In the genomic region with DNA sequence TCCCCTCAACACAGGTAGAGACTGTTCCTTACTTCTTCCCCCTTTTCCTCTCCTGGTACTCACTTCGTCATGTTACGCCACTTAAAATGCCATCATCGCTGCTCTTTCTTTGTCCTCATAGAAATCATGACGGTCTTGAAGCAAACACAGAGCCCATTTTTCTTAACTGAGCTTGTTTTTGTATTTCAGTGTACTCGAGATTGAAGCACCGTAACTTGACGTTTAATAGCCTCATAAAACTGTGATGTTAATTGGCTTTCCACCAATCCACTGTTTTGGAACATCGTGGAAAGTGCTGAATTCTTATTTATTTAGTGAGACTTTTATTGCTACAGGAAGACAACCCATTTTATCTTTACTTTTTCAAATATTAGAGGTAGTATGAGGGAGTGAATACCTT, we compare ENCODE assay signal across 30 cellular contexts. TPM values are rescaled to one million over a fixed set of nuclear protein-coding genes. Genes with fewer than 3 reads are reported as not detected.
A peak's percentile ranks its signal among the peaks of the same experiment; 100 is the strongest.
DNase-seq lines count a peak whose midpoint lies in the region; ATAC-seq and TF ChIP-seq lines count a peak whose summit lies in the region.
"Had no signal": no experiment of that assay in that cellular context is flagged by ENCODE, and none has a peak within 500 bp of the region (broad histone marks: within the 10 kb centered on the region; RNA-seq: fewer than 3 reads in every experiment).

No MANE protein-coding gene starts in this region.

- H3K36me3 ChIP-seq in RWPE2 (ENCODE audit: low read depth) (no peaks in the 10 kb centered on the region), transverse colon (no peaks in the 10 kb centered on the region)
- H3K36me3 ChIP-seq: SJSA1 had no signal

- TF ChIP-seq CTCF in RWPE2 (IDR thresholded peaks at IDR 0.05; ENCODE audit: poor library complexity, severe bottlenecking) (no peak), transverse colon (IDR thresholded peaks at IDR 0.05) (no peak)

- POLR2A ChIA-PET in activated CD8-positive, alpha-beta T cell treated with anti-CD3 and anti-CD28 coated beads, Interleukin-2, amount 10 ng/mL, durations not matched to agents 7 days and 5 days (lab: Charles Lee), result interaction anchor here (1.1 kb wide), 1 partner anchor 59 kb away, joined by 4 read pairs; no protein-coding TSS in a partner anchor

- no peak for TF ChIP-seq POLR2A in transverse colon (IDR thresholded peaks at IDR 0.05)

- no peak overlapping the region for H3K27ac ChIP-seq in RWPE2 (ENCODE audit: poor library complexity, severe bottlenecking)
- H3K27ac ChIP-seq in transverse colon, result peak overlapping the region; percentile 36 to 69 (median 40)
- H3K27ac ChIP-seq: C4-2B, GM23248, HL-60, PC-9, SJSA1 had no signal

- H3K27me3 ChIP-seq in RWPE2 (ENCODE audit: insufficient read depth, poor library complexity, severe bottlenecking) (no peaks in the 10 kb centered on the region), transverse colon (no peaks in the 10 kb centered on the region)
- H3K27me3 ChIP-seq: SJSA1 had no signal

- H3K27ac Mint-ChIP-seq in activated CD8-positive, alpha-beta T cell treated with anti-CD3 and anti-CD28 coated beads, Interleukin-2, amount 10 ng/mL, durations not matched to agents 7 days and 5 days, result no peak overlapping the region
- H3K27ac Mint-ChIP-seq: CD8-positive, alpha-beta T cell; HFFc6 had no signal

- peaks cover 8% of the 10 kb centered on the region for H3K4me1 Mint-ChIP-seq in activated CD8-positive, alpha-beta T cell treated with anti-CD3 and anti-CD28 coated beads, Interleukin-2, amount 10 ng/mL, durations not matched to agents 7 days and 5 days (ENCODE audit: low read depth)

- ATAC-seq in RWPE2 (ENCODE audit: low read depth) (no peak), left colon (peak; percentile 54), GM18511 (IDR thresholded peaks at IDR 0.05; ENCODE audit: unreplicated experiment) (no peak)
- no peak for ATAC-seq in activated CD8-positive, alpha-beta T cell treated with anti-CD3 and anti-CD28 coated beads, Interleukin-2, amount 10 ng/mL, durations not matched to agents 7 days and 5 days
- ATAC-seq: CD8-positive, alpha-beta T cell had no signal

- H3K9me3 ChIP-seq in RWPE2 (ENCODE audit: severe bottlenecking), result no peaks in the 10 kb centered on the region
- H3K9me3 ChIP-seq in transverse colon, result no peaks in the 10 kb centered on the region
- H3K9me3 ChIP-seq: Caco-2, SJSA1 had no signal

- peak; percentile 30 for DNase-seq in HuH-7 (ENCODE audit: low spot score)
- peak; percentile 0 for DNase-seq in RWPE2 (ENCODE audit: low spot score)
- DNase-seq in left colon, result no peak
- DNase-seq in transverse colon, result no peak
- DNase-seq in head of caudate nucleus, result no peak
- no peak for DNase-seq in A172 (ENCODE audit: low spot score)
- DNase-seq in activated CD8-positive, alpha-beta T cell treated with anti-CD3 and anti-CD28 coated beads, Interleukin-2, amount 10 ng/mL, durations not matched to agents 7 days and 5 days, result no peak
- DNase-seq: Caco-2; CD8-positive, alpha-beta T cell; DMS79; EL; GDM1; GM23248; H7; HFFc6; Kasumi-1; MV-4-11; NCI-H1105; NCI-H1436 treated with DMSO at 0.1 percent for 48 hours; NCI-H187 treated with DMSO at 0.1 percent for 48 hours; NCI-H2171 treated with DMSO at 0.1 percent for 48 hours; NCI-H345; NCI-H510A treated with DMSO at 0.1 percent for 48 hours; NCI-H748 treated with DMSO at 0.1 percent for 48 hours; PC-9; Right ventricle myocardium superior had no signal

- intact Hi-C loops in left colon (cut with DNase I, micrococcal nuclease) (no loop called here), transverse colon (cut with DNase I; ENCODE audit: low total_unique reads) (no loop called here), head of caudate nucleus (cut with DNase I) (no loop called here)

- CTCF ChIA-PET in activated CD8-positive, alpha-beta T cell treated with anti-CD3 and anti-CD28 coated beads, Interleukin-2, amount 10 ng/mL, durations not matched to agents 7 days and 5 days (lab: Charles Lee), result interaction anchor here (1.2 kb wide), 1 partner anchor 21 kb away, joined by 4 read pairs; no protein-coding TSS in a partner anchor

- no peaks in the 10 kb centered on the region for H3K27me3 Mint-ChIP-seq in activated CD8-positive, alpha-beta T cell treated with anti-CD3 and anti-CD28 coated beads, Interleukin-2, amount 10 ng/mL, durations not matched to agents 7 days and 5 days (ENCODE audit: low read depth)

- no peak overlapping the region for H3K4me3 ChIP-seq in RWPE2 (ENCODE audit: severe bottlenecking)
- H3K4me3 ChIP-seq in transverse colon, result no peak overlapping the region
- H3K4me3 ChIP-seq: GM23248, PC-9, SJSA1 had no signal

- WGBS in transverse colon (ENCODE audit: low coverage in 1 of 2), 2 donors, result 41 to 53% methylated on average over 8 of the region's 8 CpGs

- peak; percentile 18 for TF ChIP-seq EP300 in transverse colon (IDR thresholded peaks at IDR 0.05; ENCODE audit: low read depth)

- peaks cover 2% of the 10 kb centered on the region for H3K36me3 Mint-ChIP-seq in activated CD8-positive, alpha-beta T cell treated with anti-CD3 and anti-CD28 coated beads, Interleukin-2, amount 10 ng/mL, durations not matched to agents 7 days and 5 days (ENCODE audit: low read depth)

- H3K4me1 ChIP-seq in RWPE2 (ENCODE audit: insufficient read depth, poor library complexity, severe bottlenecking) (no peaks in the 10 kb centered on the region), transverse colon (peaks cover 14 to 43% (median 19%) of the 10 kb centered on the region in 4 donors)
- H3K4me1 ChIP-seq: Caco-2 had no signal

- no peak overlapping the region for H3K4me3 Mint-ChIP-seq in activated CD8-positive, alpha-beta T cell treated with anti-CD3 and anti-CD28 coated beads, Interleukin-2, amount 10 ng/mL, durations not matched to agents 7 days and 5 days
- H3K4me3 Mint-ChIP-seq: CD8-positive, alpha-beta T cell; HFFc6 had no signal

- H3K9me3 Mint-ChIP-seq in activated CD8-positive, alpha-beta T cell treated with anti-CD3 and anti-CD28 coated beads, Interleukin-2, amount 10 ng/mL, durations not matched to agents 7 days and 5 days (ENCODE audit: insufficient read depth), result no peaks in the 10 kb centered on the region
- H3K9me3 Mint-ChIP-seq: CD8-positive, alpha-beta T cell had no signal

- in situ Hi-C loops in transverse colon (cut with MboI; ENCODE audit: low pct_ligation_motif_present in 1 of 4, low pct_unique_long_range_greater_than_20kb in 1 of 4, low sequenced_read_pairs in 3 of 4), result no loop called here

RNA-seq across cellular contexts. Expression of gene DUSP22, which starts 38.7 kb away (rescaled TPM):
- total RNA-seq in left colon (10 to 100 TPM; 26.5 to 29.5 TPM), transverse colon (100 to 1,000 TPM in 1 of 4 donors, 10 to 100 TPM in 3; 35.4 to 213 (median 49.5) TPM)
- 19.5 and 29.5 TPM in 2 replicates for total RNA-seq in A172 (2014; rRNA removed; shearing (Covaris generic))
- total RNA-seq in activated CD8-positive, alpha-beta T cell treated with anti-CD3 and anti-CD28 coated beads, Interleukin-2, amount 10 ng/mL, durations not matched to agents 7 days and 5 days, result 10 to 100 TPM; 32.6 to 33.2 TPM

Comparison
In these comparisons a context has a peak if more than half of its experiments do, and no peak if none do; other contexts are left out.
1. DNase-seq: peak in HuH-7 (single experiment) and RWPE2 (single experiment); none in left colon (0 of 2), transverse colon (single experiment), head of caudate nucleus (0 of 42), A172 (single experiment) and activated CD8-positive, alpha-beta T cell treated with anti-CD3 and anti-CD28 coated beads, Interleukin-2, amount 10 ng/mL, durations not matched to agents 7 days and 5 days (single experiment).